ENCODE assay signal across 8 cellular contexts in genomic region chr17:44533533-44534246, GRCh38. TPM values are rescaled to one million over a fixed set of nuclear protein-coding genes. Genes with fewer than 3 reads are reported as not detected.
DNase-seq lines count a peak whose midpoint lies in the region; ATAC-seq and TF ChIP-seq lines count a peak whose summit lies in the region.

No MANE protein-coding gene starts in this region.

- H3K4me1 ChIP-seq in OCI-LY3 (ENCODE audit: low read length) (peaks cover 36% of the 10 kb centered on the region), muscle layer of duodenum (ENCODE audit: control insufficient read depth in 1 of 2, insufficient read depth in 2 of 2, low read length in 2 of 2) (peaks cover 0 to 7% of the 10 kb centered on the region in 2 donors)

- peak overlapping the region; percentile 70 for H3K9ac ChIP-seq in OCI-LY3 (ENCODE audit: low read length)

- peak overlapping the region; percentile 47 for H3K27ac ChIP-seq in OCI-LY3 (ENCODE audit: low read length)
- H3K27ac ChIP-seq in muscle layer of duodenum (ENCODE audit: low read length), result no peak overlapping the region

- peak overlapping the region; percentile 67 for H3K4me3 ChIP-seq in OCI-LY3 (ENCODE audit: low read length)
- no peak overlapping the region for H3K4me3 ChIP-seq in epithelial cell of proximal tubule (ENCODE audit: low read depth, low read length)
- H3K4me3 ChIP-seq in muscle layer of duodenum (ENCODE audit: low read depth in 1 of 2, low read length in 2 of 2), result peak overlapping the region; percentile 0 to 48

- H2AFZ ChIP-seq in OCI-LY3 (ENCODE audit: low read depth, low read length), result peak overlapping the region; percentile 98

- DNase-seq in DMS153 (lab: John Stamatoyannopoulos, UW) (peak; percentile 53), KBM-7 (peak; percentile 89), activated T-cell treated with anti-CD3 and anti-CD28 coated beads for 1 hour (ENCODE audit: low read depth) (peak; percentile 85), epithelial cell of proximal tubule (ENCODE audit: low read depth) (no peak)
- DNase-seq in stimulated activated CD8-positive, alpha-beta memory T cell treated with anti-CD3 and anti-CD28 coated beads, Interleukin-4, amount 100 ng/mL, for 48 hours, result peak; percentile 96

- no peaks in the 10 kb centered on the region for H3K9me3 ChIP-seq in OCI-LY3 (ENCODE audit: insufficient read depth, low read length)
- H3K9me3 ChIP-seq in muscle layer of duodenum (ENCODE audit: control insufficient read depth in 1 of 2, low read length in 2 of 2), result no peaks in the 10 kb centered on the region

- H3K79me2 ChIP-seq in OCI-LY3 (ENCODE audit: low read length), result no peaks in the 10 kb centered on the region

- no peak for ATAC-seq in HG03520 (IDR thresholded peaks at IDR 0.05; ENCODE audit: unreplicated experiment)

- peak; percentile 96 for TF ChIP-seq CTCF in OCI-LY3 (IDR thresholded peaks at IDR 0.05; ENCODE audit: low read depth, low read length)
- TF ChIP-seq CTCF in epithelial cell of proximal tubule (conservative IDR thresholded peaks at IDR 0.05; ENCODE audit: low read depth, low read length), result peak; percentile 94

- H3K27me3 ChIP-seq in OCI-LY3 (ENCODE audit: low read depth, low read length) (0 out of 2 replicates have a peak, but pooled peaks cover 6% of the 10 kb centered on the region), muscle layer of duodenum (ENCODE audit: low read depth, low read length) (no peaks in the 10 kb centered on the region)

- in situ Hi-C loops in KBM-7 (cut with MboI; ENCODE audit: low pct_unique_long_range_greater_than_20kb, low sequenced_read_pairs), result no loop called here

- H3K36me3 ChIP-seq in OCI-LY3 (replicated peaks; ENCODE audit: low read depth, low read length) (no peaks in the 10 kb centered on the region), muscle layer of duodenum (ENCODE audit: control insufficient read depth in 1 of 2, insufficient read depth in 2 of 2, low read length in 2 of 2) (no peaks in the 10 kb centered on the region)

- no peaks in the 10 kb centered on the region for H4K20me1 ChIP-seq in OCI-LY3 (ENCODE audit: insufficient read depth, low read length)

- H3K4me2 ChIP-seq in OCI-LY3 (ENCODE audit: low read length), result peak overlapping the region; percentile 90

RNA-seq across cellular contexts. Expression of gene FZD2, which starts 23.6 kb away (rescaled TPM):
- 4.1 and 9.2 TPM in 2 replicates for total RNA-seq in epithelial cell of proximal tubule

RNA-seq across cellular contexts. Expression of gene GPATCH8, which starts 30.5 kb away (rescaled TPM):
- 12.6 and 13.7 TPM in 2 replicates for total RNA-seq in epithelial cell of proximal tubule
